ENCODE assay signal across 17 cellular contexts in the genomic region with DNA sequence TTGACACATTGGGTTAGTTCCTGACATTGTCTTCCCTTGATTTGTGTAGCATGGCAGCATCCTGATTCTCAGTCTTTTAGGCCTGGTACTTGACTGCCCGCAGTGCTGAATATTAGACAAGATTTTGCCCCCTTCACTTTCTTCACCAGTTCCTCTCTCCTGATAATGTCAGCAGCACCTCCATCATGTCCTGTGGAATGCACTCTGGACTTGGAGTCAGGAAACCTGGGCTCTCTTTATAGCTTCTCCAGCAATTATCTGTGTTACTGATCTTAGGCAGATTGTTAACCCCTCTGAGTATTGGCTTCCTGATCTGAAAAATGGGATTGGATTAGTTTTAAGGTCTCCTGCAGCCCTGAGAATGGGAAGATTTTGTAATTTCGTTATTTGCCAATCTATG.
"Had no signal": no experiment of that assay in that cellular context is flagged by ENCODE, and none has a peak within 500 bp of the region (broad histone marks: within the 10 kb centered on the region; RNA-seq: fewer than 3 reads in every experiment).

No MANE protein-coding gene starts in this region.

- H3K9me3 Mint-ChIP-seq: activated T-helper 1 cell treated with anti-CD3 and anti-CD28 coated beads, Interleukin-12 subunit alpha, Interleukin-12 subunit beta, Interleukin-2, Interleukin-4 antibody, amounts not matched to agents 30 ng/mL and 10 ng/mL and 1 ng/mL, durations not matched to agents 14 hours and 24 hours and 36 hours; nephron; stimulated activated naive CD8-positive, alpha-beta T cell treated with anti-CD3 and anti-CD28 coated beads, Interleukin-15, amount 100 ng/mL, for 72 hours; T-helper 1 cell treated with Interleukin-12 subunit alpha and Interleukin-12 subunit beta and Interleukin-4 antibody, amounts not matched to agents 30 μg/mL and 1 μg/mL, for 36 hours had no signal

- H3K4me3 Mint-ChIP-seq: activated T-helper 1 cell treated with anti-CD3 and anti-CD28 coated beads, Interleukin-12 subunit alpha, Interleukin-12 subunit beta, Interleukin-2, Interleukin-4 antibody, amounts not matched to agents 30 ng/mL and 10 ng/mL and 1 ng/mL, durations not matched to agents 14 hours and 24 hours and 36 hours; nephron; stimulated activated naive CD8-positive, alpha-beta T cell treated with anti-CD3 and anti-CD28 coated beads, Interleukin-15, amount 100 ng/mL, for 72 hours; T-helper 1 cell treated with Interleukin-12 subunit alpha and Interleukin-12 subunit beta and Interleukin-4 antibody, amounts not matched to agents 30 μg/mL and 1 μg/mL, for 36 hours had no signal

- DNase-seq: activated CD4-positive, alpha-beta T cell treated with anti-CD3 and anti-CD28 coated beads, Interleukin-2, amount 50 U/mL, for 1 hour; activated CD4-positive, CD25-positive, alpha-beta regulatory T cell; activated CD8-positive, alpha-beta memory T cell treated with anti-CD3 and anti-CD28 coated beads, Interleukin-2, amount 50 U/mL, for 48 hours; activated gamma-delta T cell treated with Interleukin-2 at 50 U/mL for 16 hours; adrenal gland; brain microvascular endothelial cell; central memory CD4-positive, alpha-beta T cell; effector memory CD4-positive, alpha-beta T cell; hypothalamus; ovary; psoas muscle; stimulated activated CD4-positive, alpha-beta T cell treated with anti-CD3 and anti-CD28 coated beads, Interleukin-4, amount 100 ng/mL, for 24 hours; stimulated activated naive CD8-positive, alpha-beta T cell treated with anti-CD3 and anti-CD28 coated beads, Interleukin-15, amount 100 ng/mL, for 72 hours; tibial artery had no signal

- H3K27me3 Mint-ChIP-seq: stimulated activated naive CD8-positive, alpha-beta T cell treated with anti-CD3 and anti-CD28 coated beads, Interleukin-15, amount 100 ng/mL, for 72 hours had no signal

- H3K27ac Mint-ChIP-seq: activated T-helper 1 cell treated with anti-CD3 and anti-CD28 coated beads, Interleukin-12 subunit alpha, Interleukin-12 subunit beta, Interleukin-2, Interleukin-4 antibody, amounts not matched to agents 30 ng/mL and 10 ng/mL and 1 ng/mL, durations not matched to agents 14 hours and 24 hours and 36 hours; nephron; T-helper 1 cell treated with Interleukin-12 subunit alpha and Interleukin-12 subunit beta and Interleukin-4 antibody, amounts not matched to agents 30 μg/mL and 1 μg/mL, for 36 hours had no signal

- ATAC-seq: psoas muscle; stimulated activated naive CD8-positive, alpha-beta T cell treated with anti-CD3 and anti-CD28 coated beads, Interleukin-15, amount 100 ng/mL, for 72 hours had no signal
